ENCODE assay signal across 8 cellular contexts in the genomic region with DNA sequence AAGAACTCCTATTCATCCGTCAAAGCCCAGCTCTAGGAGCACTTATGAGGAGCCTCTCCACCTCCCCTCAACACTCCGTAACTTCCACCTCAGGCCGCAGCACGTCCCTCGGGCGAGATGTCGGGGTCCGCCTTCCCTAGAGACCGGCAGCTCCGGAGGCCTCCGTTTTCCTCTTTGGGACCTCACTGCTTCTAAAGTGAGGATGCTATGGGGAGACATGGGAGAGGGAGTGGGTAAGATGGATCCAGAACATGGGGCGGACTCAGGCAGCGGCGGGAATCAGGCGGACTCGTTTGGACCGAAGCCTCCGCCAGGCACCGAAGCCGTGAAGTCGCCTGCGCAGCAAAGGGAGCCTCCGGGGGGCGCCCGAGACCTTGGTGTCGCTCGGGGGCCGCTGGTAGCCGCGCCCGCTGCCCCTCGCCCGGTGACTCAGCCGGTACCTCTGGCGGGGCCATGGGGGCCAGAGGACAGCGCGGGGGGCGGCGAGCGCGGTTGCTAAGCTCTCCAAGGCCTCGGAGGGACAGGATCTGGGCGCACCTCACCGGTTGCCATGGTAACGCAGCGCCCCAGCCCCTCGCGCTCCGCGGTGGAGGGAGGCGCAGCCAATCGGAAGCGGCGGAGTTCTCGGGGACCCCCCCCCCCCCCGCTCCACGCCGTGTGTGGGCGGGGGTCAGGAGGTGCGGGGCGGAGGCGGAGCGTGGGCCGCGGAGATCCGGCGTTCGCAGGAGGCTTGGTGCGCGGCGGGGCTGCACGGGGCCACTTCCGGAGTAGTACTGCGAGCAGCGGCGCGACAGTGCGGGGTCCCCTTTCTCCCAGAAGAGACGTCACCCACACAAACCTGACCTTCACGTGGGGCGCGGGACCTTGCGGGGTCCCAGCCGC.
DNase-seq lines count a peak whose midpoint lies in the region; ATAC-seq lines count a peak whose summit lies in the region.

No MANE protein-coding gene starts in this region.

- peak overlapping the region; percentile 21 for H3K27ac ChIP-seq in layer of hippocampus (ENCODE audit: low read depth, low read length)

- no peaks in the 10 kb centered on the region for H3K27me3 Mint-ChIP-seq in central memory CD8-positive, alpha-beta T cell

- peak overlapping the region; percentile 78 for H3K27ac Mint-ChIP-seq in central memory CD8-positive, alpha-beta T cell (ENCODE audit: low read depth)

- peaks cover 3% of the 10 kb centered on the region for H3K27me3 ChIP-seq in layer of hippocampus (ENCODE audit: control insufficient read depth, insufficient read depth, low read length)

- no peaks in the 10 kb centered on the region for H3K9me3 Mint-ChIP-seq in central memory CD8-positive, alpha-beta T cell

- peak; percentile 85 for DNase-seq in ELR (ENCODE audit: low read depth)
- peak; percentile 17 for DNase-seq in NCI-H128 (lab: John Stamatoyannopoulos, UW; ENCODE audit: unreplicated experiment)
- DNase-seq in central memory CD8-positive, alpha-beta T cell (ENCODE audit: low spot score in 2 of 2) = peak; percentile 59 to 72
- DNase-seq in stimulated activated CD4-positive, alpha-beta T cell treated with anti-CD3 and anti-CD28 coated beads, Interleukin-4, amount 100 ng/mL, for 24 hours = peak; percentile 79

- peaks cover 18% of the 10 kb centered on the region for H3K4me1 Mint-ChIP-seq in central memory CD8-positive, alpha-beta T cell

- peak overlapping the region; percentile 74 for H3K4me3 Mint-ChIP-seq in central memory CD8-positive, alpha-beta T cell

- ATAC-seq in activated CD4-positive, CD25-positive, alpha-beta regulatory T cell treated with anti-CD3 and anti-CD28 coated beads, Interleukin-2, amount 50 U/mL, for 24 hours = peak; percentile 7 to 9
- ATAC-seq in central memory CD8-positive, alpha-beta T cell (replicated peaks; ENCODE audit: extremely low read depth, poor library complexity, severe bottlenecking) = peak; percentile 37
- ATAC-seq in GM18867 (IDR thresholded peaks at IDR 0.05; ENCODE audit: unreplicated experiment) (no peak), GM21381 (IDR thresholded peaks at IDR 0.05; ENCODE audit: unreplicated experiment) (no peak)

- H3K36me3 Mint-ChIP-seq in central memory CD8-positive, alpha-beta T cell (ENCODE audit: insufficient read depth) = peaks cover 32% of the 10 kb centered on the region

Comparison
In these comparisons a context has a peak if more than half of its experiments do, and no peak if none do; other contexts are left out.
1. DNase-seq: peak in every context shown above with its lines; median percentile 85 in ELR; 79 in stimulated activated CD4-positive, alpha-beta T cell treated with anti-CD3 and anti-CD28 coated beads, Interleukin-4, amount 100 ng/mL, for 24 hours; 66 in central memory CD8-positive, alpha-beta T cell; 17 in NCI-H128.
2. ATAC-seq: peak in activated CD4-positive, CD25-positive, alpha-beta regulatory T cell treated with anti-CD3 and anti-CD28 coated beads, Interleukin-2, amount 50 U/mL, for 24 hours (2 of 2) and central memory CD8-positive, alpha-beta T cell (single experiment); none in GM18867 (single experiment) and GM21381 (single experiment).